In genomic region chr5:22787398-22787797, GRCh38 we compare ENCODE assay signal across 7 cellular contexts.
"Had no signal": no experiment of that assay in that cellular context is flagged by ENCODE, and none has a peak within 500 bp of the region (broad histone marks: within the 10 kb centered on the region; RNA-seq: fewer than 3 reads in every experiment).

No MANE protein-coding gene starts in this region.

- H3K4me3 Mint-ChIP-seq: H9, IgD-negative memory B cell had no signal

- H3K27me3 Mint-ChIP-seq: IgD-negative memory B cell had no signal

- H3K4me1 Mint-ChIP-seq: H9, IgD-negative memory B cell had no signal

- H3K4me3 ChIP-seq: GM23248 had no signal

- H3K36me3 Mint-ChIP-seq: IgD-negative memory B cell had no signal

- ATAC-seq: HepG2 had no signal

- H3K27ac Mint-ChIP-seq: IgD-negative memory B cell had no signal

- FAIRE-seq: HepG2 had no signal

- DNase-seq: GM23248, H9, HCEC 1CT, KBM-7 had no signal

- H3K9ac ChIP-seq: GM23248 had no signal

- H3K27ac ChIP-seq: GM23248, HL-60 had no signal

- H2AFZ ChIP-seq: GM23248 had no signal
